8 cellular contexts compared by ENCODE assay signal in the genomic region with DNA sequence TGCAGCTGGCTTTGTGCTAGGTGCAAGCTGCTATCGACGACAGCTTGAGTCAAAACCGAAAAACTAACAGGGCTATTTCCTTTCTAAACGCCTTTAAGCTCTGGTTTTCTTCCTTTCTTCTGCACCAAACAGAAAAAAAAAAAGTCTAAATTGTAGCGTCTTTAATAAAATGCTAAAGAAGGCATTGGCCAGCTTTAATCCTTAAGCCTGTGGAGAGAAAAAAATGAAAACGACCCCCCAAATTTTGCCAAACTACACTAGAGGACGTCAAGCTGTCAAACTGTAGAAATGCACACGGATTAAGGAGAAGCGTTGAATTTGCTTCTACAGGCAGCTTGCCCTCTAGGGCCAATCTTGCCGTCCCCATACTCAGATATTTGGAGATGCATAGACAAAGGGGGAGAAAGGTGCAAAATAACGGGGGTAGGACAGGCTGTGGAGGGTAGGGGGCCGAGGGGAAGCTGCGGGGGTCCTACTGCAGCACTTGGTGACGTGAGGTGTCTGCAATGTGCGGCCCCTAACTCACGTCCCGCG. TPM values are rescaled to one million over a fixed set of nuclear protein-coding genes. Genes with fewer than 3 reads are reported as not detected.
DNase-seq lines count a peak whose midpoint lies in the region; ATAC-seq and TF ChIP-seq lines count a peak whose summit lies in the region.

No MANE protein-coding gene starts in this region.

- H3K4me3 ChIP-seq in NT2/D1 (ENCODE audit: insufficient read length, low read depth) (peak overlapping the region; percentile 34), fibroblast of lung (replicated peaks in 1 of 4; ENCODE audit: control extremely low read depth in 1 of 4, insufficient read depth in 1 of 4, low read depth in 3 of 4, low read length in 4 of 4) (peak overlapping the region in 3 of 4 experiments; percentile 12 to 45 (median 27)), spleen (peak overlapping the region; percentile 23 to 70 (median 45))

- H3K4me3 Mint-ChIP-seq in activated T-cell treated with anti-CD3 and anti-CD28 coated beads, Interleukin-2, amount 50 U/mL, for 24 hours = peak overlapping the region; percentile 74

- no peak for DNase-seq in activated T-cell treated with anti-CD3 and anti-CD28 coated beads, Interleukin-2, amount 50 U/mL, for 24 hours
- DNase-seq in activated T-cell treated with anti-CD3 and anti-CD28 coated beads, Interleukin-2, amount 50 U/mL, for 1 hour = no peak
- DNase-seq in NT2/D1 (ENCODE audit: low read depth, low spot score) (no peak), fibroblast of lung (ENCODE audit: low read depth in 2 of 2) (no peak), spleen (no peak), GF-D8 (lab: John Stamatoyannopoulos, UW) (no peak), putamen (ENCODE audit: low spot score) (no peak)

- H3K36me3 ChIP-seq in NT2/D1 (ENCODE audit: insufficient read depth, insufficient read length, low read length) (no peaks in the 10 kb centered on the region), fibroblast of lung (ENCODE audit: control insufficient read depth, insufficient read depth, low read length) (no peaks in the 10 kb centered on the region), spleen (peaks cover 0 to 6% (median 0%) of the 10 kb centered on the region in 6 donors)

- H3K9me3 ChIP-seq in NT2/D1 (ENCODE audit: insufficient read depth, low read length) (no peaks in the 10 kb centered on the region), fibroblast of lung (ENCODE audit: control insufficient read depth, insufficient read depth, low read depth, low read length) (no peaks in the 10 kb centered on the region), spleen (peaks cover 0 to 26% (median 0%) of the 10 kb centered on the region in 8 donors)

- H3K9ac ChIP-seq in NT2/D1 (ENCODE audit: insufficient read length, low read depth) (peak overlapping the region; percentile 21), fibroblast of lung (ENCODE audit: insufficient read depth, low read length) (no peak overlapping the region)

- no peak for ATAC-seq in HG02970 (IDR thresholded peaks at IDR 0.05; ENCODE audit: low FRiP score, unreplicated experiment)

- H3K27ac ChIP-seq in fibroblast of lung (ENCODE audit: insufficient read depth, low read length) (no peak overlapping the region), spleen (peak overlapping the region in 6 of 8 donors; percentile 70 to 90 (median 79))

- WGBS in spleen, 5 donors = 1 to 4% (median 2%) methylated on average over 15 to 18 of the region's 18 CpGs

- peaks cover 68% of the 10 kb centered on the region for H3K27me3 ChIP-seq in NT2/D1 (ENCODE audit: insufficient read depth, insufficient read length)
- peaks cover 40% of the 10 kb centered on the region for H3K27me3 ChIP-seq in fibroblast of lung (ENCODE audit: control insufficient read depth, insufficient read depth, low read length)
- H3K27me3 ChIP-seq in spleen (replicated peaks in 1 of 7) = peaks cover 27 to 92% (median 70%) of the 10 kb centered on the region in 7 donors

- peaks cover 50% of the 10 kb centered on the region for H3K4me1 Mint-ChIP-seq in activated T-cell treated with anti-CD3 and anti-CD28 coated beads, Interleukin-2, amount 50 U/mL, for 24 hours (ENCODE audit: low read depth)

- no peaks in the 10 kb centered on the region for H3K9me3 Mint-ChIP-seq in activated T-cell treated with anti-CD3 and anti-CD28 coated beads, Interleukin-2, amount 50 U/mL, for 24 hours

- H3K36me3 Mint-ChIP-seq in activated T-cell treated with anti-CD3 and anti-CD28 coated beads, Interleukin-2, amount 50 U/mL, for 24 hours (ENCODE audit: low read depth) = no peaks in the 10 kb centered on the region

- peak overlapping the region; percentile 61 for H3K4me2 ChIP-seq in fibroblast of lung (ENCODE audit: extremely low read depth, insufficient read depth, low read length)

- no peak for TF ChIP-seq POLR2A in spleen (IDR thresholded peaks at IDR 0.05)

- no peak for TF ChIP-seq CTCF in fibroblast of lung (conservative IDR thresholded peaks at IDR 0.05 in 1 of 2, IDR thresholded peaks at IDR 0.05 in 1 of 2; ENCODE audit: low read depth in 1 of 2, low read length in 2 of 2)
- no peak for TF ChIP-seq CTCF in spleen (IDR thresholded peaks at IDR 0.05 in 8 of 11, conservative IDR thresholded peaks at IDR 0.05 in 3 of 11)

- peak overlapping the region; percentile 53 for H3K27ac Mint-ChIP-seq in activated T-cell treated with anti-CD3 and anti-CD28 coated beads, Interleukin-2, amount 50 U/mL, for 24 hours

- H2AFZ ChIP-seq in fibroblast of lung (ENCODE audit: low read length) = no peak overlapping the region

- no peaks in the 10 kb centered on the region for H3K79me2 ChIP-seq in fibroblast of lung (ENCODE audit: control insufficient read depth, insufficient read depth, low read length)

- no peaks in the 10 kb centered on the region for H4K20me1 ChIP-seq in fibroblast of lung (ENCODE audit: control insufficient read depth, extremely low read depth, insufficient read depth, low read length)

- H3K4me1 ChIP-seq in NT2/D1 (ENCODE audit: insufficient read depth, insufficient read length) = no peaks in the 10 kb centered on the region
- no peaks in the 10 kb centered on the region for H3K4me1 ChIP-seq in fibroblast of lung (ENCODE audit: control insufficient read depth, extremely low read depth, insufficient read depth, low read length)
- H3K4me1 ChIP-seq in spleen = peaks cover 16 to 70% (median 59%) of the 10 kb centered on the region in 6 donors

- peaks cover 84% of the 10 kb centered on the region for H3K27me3 Mint-ChIP-seq in activated T-cell treated with anti-CD3 and anti-CD28 coated beads, Interleukin-2, amount 50 U/mL, for 24 hours

- intact Hi-C loops in spleen (cut with DNase I; ENCODE audit: low total_unique reads) = no loop called here

RNA-seq across cellular contexts. Expression of a gene that starts 1.5 kb away (rescaled TPM):
- total RNA-seq in fibroblast of lung (under 0.01 TPM in 1 of 2 replicates, not detected in the other), spleen (10 to 100 TPM; 15.4 to 28.5 (median 21.2) TPM)
- polyA plus RNA-seq in fibroblast of lung (0.06 and 0.12 TPM in 2 replicates), spleen (10 to 100 TPM in 1 of 3 donors, 1 to 10 TPM in 2; 6.9 to 16.2 (median 8.7) TPM)
- 0.15 TPM in 1 of 2 replicates, not detected in the other for polyA plus RNA-seq in fibroblast of lung (2012)
- not detected in 2 replicates for polyA minus RNA-seq in fibroblast of lung (ENCODE audit: low replicate concordance)

Comparison
In these comparisons a context has a peak if more than half of its experiments do, and no peak if none do; other contexts are left out.
1. RNA of a gene that starts 1.5 kb away (total RNA-seq): 15.4 to 28.5 TPM in spleen; under 0.01 TPM in fibroblast of lung; every median in the first group is over 10 times any median in the second.
2. Peak in every context shown above with its lines, with median percentiles within 50 percentile points of each other: H3K4me3 ChIP-seq.